1 cellular context compared by ENCODE assay signal in the genomic region with DNA sequence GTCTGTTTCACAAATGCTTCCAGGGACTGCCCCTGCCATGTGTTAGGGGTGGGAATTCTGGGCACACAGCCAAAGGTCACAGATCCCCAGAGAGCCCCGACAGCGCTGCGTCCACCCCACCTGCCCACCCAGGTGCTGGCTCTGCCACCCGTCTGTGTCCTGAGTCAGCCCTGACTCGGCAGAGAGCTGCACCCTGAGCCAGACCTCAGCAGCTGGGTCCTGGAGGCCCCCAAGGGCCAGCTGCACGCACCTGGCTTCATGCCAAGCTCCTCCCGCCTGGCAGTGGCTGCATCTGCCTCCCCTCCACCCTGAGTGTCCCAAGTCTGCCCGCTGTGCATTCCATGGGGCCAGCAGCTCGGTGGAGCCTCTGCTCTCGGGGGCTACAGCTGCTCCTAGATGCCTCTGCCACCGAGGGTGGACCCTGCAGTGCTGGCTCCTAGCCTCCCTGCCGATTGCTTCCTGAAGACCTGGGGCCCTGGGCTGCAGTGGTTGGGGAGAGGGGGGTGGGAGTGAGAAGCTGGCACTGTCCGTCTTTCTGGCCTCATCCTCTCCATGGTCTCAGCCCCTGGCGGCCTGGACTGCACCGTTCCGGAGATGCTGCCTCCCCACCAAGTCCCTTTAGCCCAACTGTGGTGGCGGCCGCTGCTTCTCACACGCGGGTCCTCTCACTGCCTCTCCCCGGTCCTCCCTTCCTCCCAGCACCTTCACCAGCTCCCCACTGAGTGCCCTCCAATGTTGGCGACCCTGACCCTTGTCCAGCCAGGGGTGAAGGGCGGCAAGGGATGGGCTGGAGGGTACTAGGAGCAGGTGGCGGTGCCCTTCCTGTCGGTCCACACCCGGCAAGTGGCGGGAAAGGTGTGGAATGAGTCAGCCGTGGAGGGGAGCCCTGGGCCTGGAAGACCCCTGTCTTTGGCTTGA.
TF ChIP-seq lines count a peak whose summit lies in the region.

No MANE protein-coding gene starts in this region.

TF ChIP-seq in HEK293, 187 proteins besides CTCF, POLR2A, EP300 and RAD21 (continued from another document and continues in another):
- TF ChIP-seq, protein P1, sequence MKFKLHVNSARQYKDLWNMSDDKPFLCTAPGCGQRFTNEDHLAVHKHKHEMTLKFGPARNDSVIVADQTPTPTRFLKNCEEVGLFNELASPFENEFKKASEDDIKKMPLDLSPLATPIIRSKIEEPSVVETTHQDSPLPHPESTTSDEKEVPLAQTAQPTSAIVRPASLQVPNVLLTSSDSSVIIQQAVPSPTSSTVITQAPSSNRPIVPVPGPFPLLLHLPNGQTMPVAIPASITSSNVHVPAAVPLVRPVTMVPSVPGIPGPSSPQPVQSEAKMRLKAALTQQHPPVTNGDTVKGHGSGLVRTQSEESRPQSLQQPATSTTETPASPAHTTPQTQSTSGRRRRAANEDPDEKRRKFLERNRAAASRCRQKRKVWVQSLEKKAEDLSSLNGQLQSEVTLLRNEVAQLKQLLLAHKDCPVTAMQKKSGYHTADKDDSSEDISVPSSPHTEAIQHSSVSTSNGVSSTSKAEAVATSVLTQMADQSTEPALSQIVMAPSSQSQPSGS (tag by site-specific recombination; IDR thresholded peaks at IDR 0.05; ENCODE audit: low read depth), result no peak
- TF ChIP-seq GFI1B (tag by site-specific recombination; IDR thresholded peaks at IDR 0.05), result no peak
- TF ChIP-seq ZNF292 (tag by site-specific recombination; IDR thresholded peaks at IDR 0.05; ENCODE audit: borderline replicate concordance, low read depth), result no peak
- TF ChIP-seq, protein P2, sequence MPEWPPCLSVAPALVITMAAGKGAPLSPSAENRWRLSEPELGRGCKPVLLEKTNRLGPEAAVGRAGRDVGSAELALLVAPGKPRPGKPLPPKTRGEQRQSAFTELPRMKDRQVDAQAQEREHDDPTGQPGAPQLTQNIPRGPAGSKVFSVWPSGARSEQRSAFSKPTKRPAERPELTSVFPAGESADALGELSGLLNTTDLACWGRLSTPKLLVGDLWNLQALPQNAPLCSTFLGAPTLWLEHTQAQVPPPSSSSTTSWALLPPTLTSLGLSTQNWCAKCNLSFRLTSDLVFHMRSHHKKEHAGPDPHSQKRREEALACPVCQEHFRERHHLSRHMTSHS (tag by site-specific recombination; IDR thresholded peaks at IDR 0.05), result no peak
- TF ChIP-seq SETDB1 (IDR thresholded peaks at IDR 0.05; ENCODE audit: insufficient read length, low read length), result no peak
- TF ChIP-seq ZNF561 (tag by site-specific recombination; IDR thresholded peaks at IDR 0.05; ENCODE audit: borderline replicate concordance), result peak; percentile 68; the same call in 1 of the 2 replicates
- peak; percentile 26; the same call in 1 of the 2 replicates for TF ChIP-seq BCL11B (tag by site-specific recombination; IDR thresholded peaks at IDR 0.05; ENCODE audit: low read depth)
- TF ChIP-seq ZNF433 (tag by site-specific recombination; IDR thresholded peaks at IDR 0.05; ENCODE audit: low read depth), result no peak
- no peak for TF ChIP-seq ZNF221 (tag by site-specific recombination; IDR thresholded peaks at IDR 0.05; ENCODE audit: borderline replicate concordance)
- TF ChIP-seq, protein P3, sequence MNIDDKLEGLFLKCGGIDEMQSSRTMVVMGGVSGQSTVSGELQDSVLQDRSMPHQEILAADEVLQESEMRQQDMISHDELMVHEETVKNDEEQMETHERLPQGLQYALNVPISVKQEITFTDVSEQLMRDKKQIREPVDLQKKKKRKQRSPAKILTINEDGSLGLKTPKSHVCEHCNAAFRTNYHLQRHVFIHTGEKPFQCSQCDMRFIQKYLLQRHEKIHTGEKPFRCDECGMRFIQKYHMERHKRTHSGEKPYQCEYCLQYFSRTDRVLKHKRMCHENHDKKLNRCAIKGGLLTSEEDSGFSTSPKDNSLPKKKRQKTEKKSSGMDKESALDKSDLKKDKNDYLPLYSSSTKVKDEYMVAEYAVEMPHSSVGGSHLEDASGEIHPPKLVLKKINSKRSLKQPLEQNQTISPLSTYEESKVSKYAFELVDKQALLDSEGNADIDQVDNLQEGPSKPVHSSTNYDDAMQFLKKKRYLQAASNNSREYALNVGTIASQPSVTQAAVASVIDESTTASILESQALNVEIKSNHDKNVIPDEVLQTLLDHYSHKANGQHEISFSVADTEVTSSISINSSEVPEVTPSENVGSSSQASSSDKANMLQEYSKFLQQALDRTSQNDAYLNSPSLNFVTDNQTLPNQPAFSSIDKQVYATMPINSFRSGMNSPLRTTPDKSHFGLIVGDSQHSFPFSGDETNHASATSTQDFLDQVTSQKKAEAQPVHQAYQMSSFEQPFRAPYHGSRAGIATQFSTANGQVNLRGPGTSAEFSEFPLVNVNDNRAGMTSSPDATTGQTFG (tag by site-specific recombination; IDR thresholded peaks at IDR 0.05; ENCODE audit: borderline replicate concordance), result no peak
- no peak for TF ChIP-seq ZNF560 (tag by site-specific recombination; IDR thresholded peaks at IDR 0.05; ENCODE audit: borderline replicate concordance)
- no peak for TF ChIP-seq ZNF48 (tag by site-specific recombination; IDR thresholded peaks at IDR 0.05)
- no peak for TF ChIP-seq ZNF146 (tag by site-specific recombination; IDR thresholded peaks at IDR 0.05)
- TF ChIP-seq ZNF629 (tag by site-specific recombination; IDR thresholded peaks at IDR 0.05), result peak; percentile 49
- peak; percentile 89 for TF ChIP-seq ZNF660 (tag by site-specific recombination; IDR thresholded peaks at IDR 0.05)
- peak; percentile 45; the same call in 1 of the 2 replicates for TF ChIP-seq ZNF10 (tag by site-specific recombination; IDR thresholded peaks at IDR 0.05)
- no peak for TF ChIP-seq ZNF585B (tag by site-specific recombination; IDR thresholded peaks at IDR 0.05)
- TF ChIP-seq, protein P4, sequence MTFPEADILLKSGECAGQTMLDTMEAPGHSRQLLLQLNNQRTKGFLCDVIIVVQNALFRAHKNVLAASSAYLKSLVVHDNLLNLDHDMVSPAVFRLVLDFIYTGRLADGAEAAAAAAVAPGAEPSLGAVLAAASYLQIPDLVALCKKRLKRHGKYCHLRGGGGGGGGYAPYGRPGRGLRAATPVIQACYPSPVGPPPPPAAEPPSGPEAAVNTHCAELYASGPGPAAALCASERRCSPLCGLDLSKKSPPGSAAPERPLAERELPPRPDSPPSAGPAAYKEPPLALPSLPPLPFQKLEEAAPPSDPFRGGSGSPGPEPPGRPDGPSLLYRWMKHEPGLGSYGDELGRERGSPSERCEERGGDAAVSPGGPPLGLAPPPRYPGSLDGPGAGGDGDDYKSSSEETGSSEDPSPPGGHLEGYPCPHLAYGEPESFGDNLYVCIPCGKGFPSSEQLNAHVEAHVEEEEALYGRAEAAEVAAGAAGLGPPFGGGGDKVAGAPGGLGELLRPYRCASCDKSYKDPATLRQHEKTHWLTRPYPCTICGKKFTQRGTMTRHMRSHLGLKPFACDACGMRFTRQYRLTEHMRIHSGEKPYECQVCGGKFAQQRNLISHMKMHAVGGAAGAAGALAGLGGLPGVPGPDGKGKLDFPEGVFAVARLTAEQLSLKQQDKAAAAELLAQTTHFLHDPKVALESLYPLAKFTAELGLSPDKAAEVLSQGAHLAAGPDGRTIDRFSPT (tag by site-specific recombination; IDR thresholded peaks at IDR 0.05), result peak; percentile 48; the same call in 1 of the 2 replicates
- TF ChIP-seq KLF9 (tag by site-specific recombination; IDR thresholded peaks at IDR 0.05; ENCODE audit: low read depth), result no peak
- no peak for TF ChIP-seq ZNF792 (tag by site-specific recombination; IDR thresholded peaks at IDR 0.05)
- TF ChIP-seq, protein P5, sequence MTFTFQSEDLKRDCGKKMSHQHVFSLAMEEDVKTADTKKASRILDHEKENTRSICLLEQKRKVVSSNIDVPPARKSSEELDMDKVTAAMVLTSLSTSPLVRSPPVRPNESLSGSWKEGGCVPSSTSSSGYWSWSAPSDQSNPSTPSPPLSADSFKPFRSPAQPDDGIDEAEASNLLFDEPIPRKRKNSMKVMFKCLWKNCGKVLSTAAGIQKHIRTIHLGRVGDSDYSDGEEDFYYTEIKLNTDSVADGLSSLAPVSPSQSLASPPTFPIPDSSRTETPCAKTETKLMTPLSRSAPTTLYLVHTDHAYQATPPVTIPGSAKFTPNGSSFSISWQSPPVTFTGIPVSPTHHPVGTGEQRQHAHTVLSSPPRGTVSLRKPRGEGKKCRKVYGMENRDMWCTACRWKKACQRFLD (tag by site-specific recombination; IDR thresholded peaks at IDR 0.05), result no peak
- TF ChIP-seq, protein P6, sequence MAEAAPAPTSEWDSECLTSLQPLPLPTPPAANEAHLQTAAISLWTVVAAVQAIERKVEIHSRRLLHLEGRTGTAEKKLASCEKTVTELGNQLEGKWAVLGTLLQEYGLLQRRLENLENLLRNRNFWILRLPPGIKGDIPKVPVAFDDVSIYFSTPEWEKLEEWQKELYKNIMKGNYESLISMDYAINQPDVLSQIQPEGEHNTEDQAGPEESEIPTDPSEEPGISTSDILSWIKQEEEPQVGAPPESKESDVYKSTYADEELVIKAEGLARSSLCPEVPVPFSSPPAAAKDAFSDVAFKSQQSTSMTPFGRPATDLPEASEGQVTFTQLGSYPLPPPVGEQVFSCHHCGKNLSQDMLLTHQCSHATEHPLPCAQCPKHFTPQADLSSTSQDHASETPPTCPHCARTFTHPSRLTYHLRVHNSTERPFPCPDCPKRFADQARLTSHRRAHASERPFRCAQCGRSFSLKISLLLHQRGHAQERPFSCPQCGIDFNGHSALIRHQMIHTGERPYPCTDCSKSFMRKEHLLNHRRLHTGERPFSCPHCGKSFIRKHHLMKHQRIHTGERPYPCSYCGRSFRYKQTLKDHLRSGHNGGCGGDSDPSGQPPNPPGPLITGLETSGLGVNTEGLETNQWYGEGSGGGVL (tag by site-specific recombination; IDR thresholded peaks at IDR 0.05), result peak; percentile 59
- no peak for TF ChIP-seq ZNF837 (tag by site-specific recombination; IDR thresholded peaks at IDR 0.05)
- TF ChIP-seq, protein P7, sequence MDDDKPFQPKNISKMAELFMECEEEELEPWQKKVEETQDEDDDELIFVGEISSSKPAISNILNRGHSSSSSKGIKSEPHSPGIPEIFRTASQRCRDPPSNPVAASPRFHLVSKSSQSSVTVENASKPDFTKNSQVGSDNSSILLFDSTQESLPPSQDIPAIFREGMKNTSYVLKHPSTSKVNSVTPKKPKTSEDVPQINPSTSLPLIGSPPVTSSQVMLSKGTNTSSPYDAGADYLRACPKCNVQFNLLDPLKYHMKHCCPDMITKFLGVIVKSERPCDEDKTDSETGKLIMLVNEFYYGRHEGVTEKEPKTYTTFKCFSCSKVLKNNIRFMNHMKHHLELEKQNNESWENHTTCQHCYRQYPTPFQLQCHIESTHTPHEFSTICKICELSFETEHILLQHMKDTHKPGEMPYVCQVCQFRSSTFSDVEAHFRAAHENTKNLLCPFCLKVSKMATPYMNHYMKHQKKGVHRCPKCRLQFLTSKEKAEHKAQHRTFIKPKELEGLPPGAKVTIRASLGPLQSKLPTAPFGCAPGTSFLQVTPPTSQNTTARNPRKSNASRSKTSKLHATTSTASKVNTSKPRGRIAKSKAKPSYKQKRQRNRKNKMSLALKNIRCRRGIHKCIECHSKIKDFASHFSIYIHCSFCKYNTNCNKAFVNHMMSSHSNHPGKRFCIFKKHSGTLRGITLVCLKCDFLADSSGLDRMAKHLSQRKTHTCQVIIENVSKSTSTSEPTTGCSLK (tag by site-specific recombination; IDR thresholded peaks at IDR 0.05), result no peak
- TF ChIP-seq KLF10 (tag by site-specific recombination; IDR thresholded peaks at IDR 0.05), result peak; percentile 53; the same call in 1 of the 2 replicates
- TF ChIP-seq, protein P8, sequence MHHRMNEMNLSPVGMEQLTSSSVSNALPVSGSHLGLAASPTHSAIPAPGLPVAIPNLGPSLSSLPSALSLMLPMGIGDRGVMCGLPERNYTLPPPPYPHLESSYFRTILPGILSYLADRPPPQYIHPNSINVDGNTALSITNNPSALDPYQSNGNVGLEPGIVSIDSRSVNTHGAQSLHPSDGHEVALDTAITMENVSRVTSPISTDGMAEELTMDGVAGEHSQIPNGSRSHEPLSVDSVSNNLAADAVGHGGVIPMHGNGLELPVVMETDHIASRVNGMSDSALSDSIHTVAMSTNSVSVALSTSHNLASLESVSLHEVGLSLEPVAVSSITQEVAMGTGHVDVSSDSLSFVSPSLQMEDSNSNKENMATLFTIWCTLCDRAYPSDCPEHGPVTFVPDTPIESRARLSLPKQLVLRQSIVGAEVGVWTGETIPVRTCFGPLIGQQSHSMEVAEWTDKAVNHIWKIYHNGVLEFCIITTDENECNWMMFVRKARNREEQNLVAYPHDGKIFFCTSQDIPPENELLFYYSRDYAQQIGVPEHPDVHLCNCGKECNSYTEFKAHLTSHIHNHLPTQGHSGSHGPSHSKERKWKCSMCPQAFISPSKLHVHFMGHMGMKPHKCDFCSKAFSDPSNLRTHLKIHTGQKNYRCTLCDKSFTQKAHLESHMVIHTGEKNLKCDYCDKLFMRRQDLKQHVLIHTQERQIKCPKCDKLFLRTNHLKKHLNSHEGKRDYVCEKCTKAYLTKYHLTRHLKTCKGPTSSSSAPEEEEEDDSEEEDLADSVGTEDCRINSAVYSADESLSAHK (tag by site-specific recombination; IDR thresholded peaks at IDR 0.05), result no peak; the same call in 1 of the 2 replicates
- TF ChIP-seq, protein P9, sequence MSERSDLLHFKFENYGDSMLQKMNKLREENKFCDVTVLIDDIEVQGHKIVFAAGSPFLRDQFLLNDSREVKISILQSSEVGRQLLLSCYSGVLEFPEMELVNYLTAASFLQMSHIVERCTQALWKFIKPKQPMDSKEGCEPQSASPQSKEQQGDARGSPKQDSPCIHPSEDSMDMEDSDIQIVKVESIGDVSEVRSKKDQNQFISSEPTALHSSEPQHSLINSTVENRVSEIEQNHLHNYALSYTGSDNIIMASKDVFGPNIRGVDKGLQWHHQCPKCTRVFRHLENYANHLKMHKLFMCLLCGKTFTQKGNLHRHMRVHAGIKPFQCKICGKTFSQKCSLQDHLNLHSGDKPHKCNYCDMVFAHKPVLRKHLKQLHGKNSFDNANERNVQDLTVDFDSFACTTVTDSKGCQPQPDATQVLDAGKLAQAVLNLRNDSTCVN (tag by site-specific recombination; optimal IDR thresholded peaks at IDR 0.05), result no peak
- TF ChIP-seq KLF7 (tag by site-specific recombination; IDR thresholded peaks at IDR 0.05; ENCODE audit: borderline replicate concordance), result peak; percentile 71; the same call in 1 of the 2 replicates
- no peak for TF ChIP-seq ZNF266 (tag by site-specific recombination; IDR thresholded peaks at IDR 0.05; ENCODE audit: low read depth)
- no peak for TF ChIP-seq ZNF23 (tag by site-specific recombination; IDR thresholded peaks at IDR 0.05; ENCODE audit: borderline replicate concordance)
- TF ChIP-seq, protein P10, sequence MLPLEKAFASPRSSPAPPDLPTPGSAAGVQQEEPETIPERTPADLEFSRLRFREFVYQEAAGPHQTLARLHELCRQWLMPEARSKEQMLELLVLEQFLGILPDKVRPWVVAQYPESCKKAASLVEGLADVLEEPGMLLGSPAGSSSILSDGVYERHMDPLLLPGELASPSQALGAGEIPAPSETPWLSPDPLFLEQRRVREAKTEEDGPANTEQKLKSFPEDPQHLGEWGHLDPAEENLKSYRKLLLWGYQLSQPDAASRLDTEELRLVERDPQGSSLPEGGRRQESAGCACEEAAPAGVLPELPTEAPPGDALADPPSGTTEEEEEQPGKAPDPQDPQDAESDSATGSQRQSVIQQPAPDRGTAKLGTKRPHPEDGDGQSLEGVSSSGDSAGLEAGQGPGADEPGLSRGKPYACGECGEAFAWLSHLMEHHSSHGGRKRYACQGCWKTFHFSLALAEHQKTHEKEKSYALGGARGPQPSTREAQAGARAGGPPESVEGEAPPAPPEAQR (tag by site-specific recombination; IDR thresholded peaks at IDR 0.05), result no peak
- TF ChIP-seq ZNF514 (tag by site-specific recombination; IDR thresholded peaks at IDR 0.05), result no peak
- TF ChIP-seq BCL11A (tag by site-specific recombination; IDR thresholded peaks at IDR 0.05; ENCODE audit: low read depth), result peak; percentile 48; the same call in 1 of the 2 replicates
